Comparison of ENCODE assay signal across 20 cellular contexts in genomic region chr2:23708771-23709170, GRCh38.
"Had no signal": no experiment of that assay in that cellular context is flagged by ENCODE, and none has a peak within 500 bp of the region (broad histone marks: within the 10 kb centered on the region; RNA-seq: fewer than 3 reads in every experiment).

No MANE protein-coding gene starts in this region.

- ATAC-seq: Panc1, PC-3, T-cell had no signal

- H3K4me3 Mint-ChIP-seq: T-cell; T-helper 1 cell treated with Interleukin-12 subunit alpha and Interleukin-12 subunit beta and Interleukin-4 antibody, amounts not matched to agents 30 μg/mL and 1 μg/mL, for 36 hours had no signal

- DNase-seq: KBM-7; MV-4-11; NCI-H1048; NCI-H1105; NCI-H1417; NCI-H1436 treated with DMSO at 0.1 percent for 48 hours; NCI-H1694; NCI-H187 treated with DMSO at 0.1 percent for 48 hours; NCI-H2029 treated with DMSO at 0.1 percent for 48 hours; NCI-H2227 treated with DMSO at 0.1 percent for 48 hours; NCI-H446 treated with DMSO at 0.1 percent for 48 hours; NCI-H82; NK-92 treated with Interleukin-12 subunit alpha and Interleukin-12 subunit beta, amount 100 ng/mL, for 24 hours; PC-3; SHP77; SK-N-SH; SW 1271; T-cell had no signal

- H3K9me3 ChIP-seq: SK-N-SH had no signal

- H3K4me1 Mint-ChIP-seq: T-cell had no signal

- H3K27ac Mint-ChIP-seq: T-cell; T-helper 1 cell treated with Interleukin-12 subunit alpha and Interleukin-12 subunit beta and Interleukin-4 antibody, amounts not matched to agents 30 μg/mL and 1 μg/mL, for 36 hours had no signal

- H3K27me3 Mint-ChIP-seq: T-cell had no signal
